In the genomic region with DNA sequence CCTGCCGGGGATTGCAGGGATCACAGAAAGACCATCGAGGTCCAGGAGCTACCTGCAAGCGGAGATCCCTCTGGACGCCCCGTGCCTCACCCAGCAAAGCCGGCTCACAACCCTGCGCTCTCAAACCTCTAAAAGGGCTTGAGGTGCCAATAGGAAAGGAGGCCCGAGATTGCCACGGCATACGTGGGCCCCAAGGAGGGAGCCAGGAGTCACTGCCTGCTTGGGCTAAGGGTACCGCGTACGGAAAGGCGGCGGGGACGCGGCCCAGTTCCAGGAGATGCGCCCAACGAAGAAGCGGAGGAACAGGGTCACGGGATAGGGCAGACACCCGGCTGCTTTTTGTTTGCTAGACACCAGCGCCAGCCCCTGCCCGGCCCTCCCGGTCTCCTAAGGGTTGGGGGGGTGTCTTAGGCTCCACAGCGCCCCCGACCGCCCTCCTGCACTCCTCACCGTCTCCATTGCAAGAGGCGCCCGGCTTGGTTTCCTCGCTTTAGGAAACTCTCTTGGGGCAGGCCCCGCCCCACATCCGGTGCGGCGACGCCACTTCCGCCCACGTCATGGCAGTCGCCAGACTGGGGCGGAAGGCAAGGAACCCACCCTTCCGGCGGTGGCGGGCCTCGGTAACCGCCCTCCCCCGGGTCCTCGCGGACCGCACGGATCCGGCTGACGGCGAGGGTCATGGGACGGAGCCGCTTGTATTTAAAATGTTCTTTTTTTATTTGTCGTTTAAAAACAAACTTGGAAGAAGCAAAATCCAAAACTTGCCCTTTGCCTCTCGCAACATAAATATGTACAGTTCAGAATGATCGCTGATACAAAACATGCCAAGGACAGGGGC, we compare ENCODE assay signal across 1 cellular context.
TF ChIP-seq lines count a peak whose summit lies in the region.

Gene PRKAG1, minus strand, starts transcription at position 495 of the 838 bp plus-strand sequence. Its CDS starts 36 bp downstream, at position 459.

TF ChIP-seq in HepG2, 621 proteins besides CTCF, POLR2A, EP300 and RAD21 (continued from another document and continues in another):
- no peak for TF ChIP-seq TCF12 (IDR thresholded peaks at IDR 0.05)
- no peak for TF ChIP-seq TCF12 (CRISPR knock-in tag; IDR thresholded peaks at IDR 0.05)
- TF ChIP-seq ZNF7 (CRISPR knock-in tag; IDR thresholded peaks at IDR 0.05): no peak
- no peak for TF ChIP-seq PAWR (CRISPR knock-in tag; IDR thresholded peaks at IDR 0.05; ENCODE audit: borderline replicate concordance)
- TF ChIP-seq TBX3 (IDR thresholded peaks at IDR 0.05; ENCODE audit: borderline replicate concordance): no peak
- TF ChIP-seq ZNF572 (CRISPR knock-in tag; IDR thresholded peaks at IDR 0.05): peak; percentile 17; the same call in 1 of the 2 replicates
- TF ChIP-seq ZFP90 (CRISPR knock-in tag; IDR thresholded peaks at IDR 0.05; ENCODE audit: borderline replicate concordance): no peak; the same call in 1 of the 2 replicates
- no peak for TF ChIP-seq ZNF615 (CRISPR knock-in tag; IDR thresholded peaks at IDR 0.05; ENCODE audit: borderline replicate concordance)
- no peak; the same call in 1 of the 2 replicates for TF ChIP-seq HIC2 (CRISPR knock-in tag; IDR thresholded peaks at IDR 0.05; ENCODE audit: low read depth)
- TF ChIP-seq, protein P1, sequence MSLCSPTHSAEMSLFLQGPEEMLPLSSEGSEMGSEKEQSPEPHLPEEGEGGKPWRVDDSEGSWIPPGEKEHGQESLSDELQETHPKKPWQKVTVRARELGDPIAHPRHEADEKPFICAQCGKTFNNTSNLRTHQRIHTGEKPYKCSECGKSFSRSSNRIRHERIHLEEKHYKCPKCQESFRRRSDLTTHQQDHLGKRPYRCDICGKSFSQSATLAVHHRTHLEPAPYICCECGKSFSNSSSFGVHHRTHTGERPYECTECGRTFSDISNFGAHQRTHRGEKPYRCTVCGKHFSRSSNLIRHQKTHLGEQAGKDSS (CRISPR knock-in tag; IDR thresholded peaks at IDR 0.05; ENCODE audit: borderline replicate concordance, low read depth): peak; percentile 27; the same call in 1 of the 2 replicates
- no peak for TF ChIP-seq GMEB2 (CRISPR knock-in tag; IDR thresholded peaks at IDR 0.05; ENCODE audit: low read depth)
- TF ChIP-seq ZNF552 (CRISPR knock-in tag; IDR thresholded peaks at IDR 0.05; ENCODE audit: borderline replicate concordance): no peak
- no peak for TF ChIP-seq PHB2 (IDR thresholded peaks at IDR 0.05; ENCODE audit: partially characterized antibody)
- no peak; the same call in 1 of the 2 replicates for TF ChIP-seq ZNF567 (CRISPR knock-in tag; IDR thresholded peaks at IDR 0.05; ENCODE audit: borderline replicate concordance)
- no peak for TF ChIP-seq NFIC (IDR thresholded peaks at IDR 0.05; ENCODE audit: low read length)
- TF ChIP-seq, protein P2, sequence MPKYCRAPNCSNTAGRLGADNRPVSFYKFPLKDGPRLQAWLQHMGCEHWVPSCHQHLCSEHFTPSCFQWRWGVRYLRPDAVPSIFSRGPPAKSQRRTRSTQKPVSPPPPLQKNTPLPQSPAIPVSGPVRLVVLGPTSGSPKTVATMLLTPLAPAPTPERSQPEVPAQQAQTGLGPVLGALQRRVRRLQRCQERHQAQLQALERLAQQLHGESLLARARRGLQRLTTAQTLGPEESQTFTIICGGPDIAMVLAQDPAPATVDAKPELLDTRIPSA (CRISPR knock-in tag; IDR thresholded peaks at IDR 0.05; ENCODE audit: borderline replicate concordance): 0 out of 2 replicates have a peak, but pooled peaks have one; percentile 30
- TF ChIP-seq BRF2 (CRISPR knock-in tag; IDR thresholded peaks at IDR 0.05): no peak
- no peak; the same call in 1 of the 2 replicates for TF ChIP-seq ZNF124 (CRISPR knock-in tag; IDR thresholded peaks at IDR 0.05)
- TF ChIP-seq TOE1 (CRISPR knock-in tag; IDR thresholded peaks at IDR 0.05): peak; percentile 16; the same call in 1 of the 2 replicates
- TF ChIP-seq PHF8 (CRISPR knock-in tag; IDR thresholded peaks at IDR 0.05): peak; percentile 82
- no peak for TF ChIP-seq HBP1 (CRISPR knock-in tag; IDR thresholded peaks at IDR 0.05; ENCODE audit: low read depth)
- TF ChIP-seq CHCHD3 (CRISPR knock-in tag; IDR thresholded peaks at IDR 0.05): no peak
- TF ChIP-seq ZNF33B (CRISPR knock-in tag; IDR thresholded peaks at IDR 0.05): no peak
- no peak for TF ChIP-seq ZBTB20 (CRISPR knock-in tag; IDR thresholded peaks at IDR 0.05; ENCODE audit: borderline replicate concordance, low read depth)
- TF ChIP-seq KLF6 (CRISPR knock-in tag; IDR thresholded peaks at IDR 0.05): no peak; the same call in 1 of the 2 replicates
- no peak for TF ChIP-seq RFXAP (CRISPR knock-in tag; IDR thresholded peaks at IDR 0.05; ENCODE audit: borderline replicate concordance)
- no peak for TF ChIP-seq NCOA5 (CRISPR knock-in tag; IDR thresholded peaks at IDR 0.05)
- no peak; the same call in 1 of the 2 replicates for TF ChIP-seq POGZ (CRISPR knock-in tag; IDR thresholded peaks at IDR 0.05)
- TF ChIP-seq IRX3 (CRISPR knock-in tag; IDR thresholded peaks at IDR 0.05; ENCODE audit: borderline replicate concordance, low read depth): no peak
- TF ChIP-seq RFXANK (CRISPR knock-in tag; IDR thresholded peaks at IDR 0.05): 0 out of 2 replicates have a peak, but pooled peaks have one; percentile 65
- TF ChIP-seq NR2F6 (IDR thresholded peaks at IDR 0.05): no peak
- TF ChIP-seq NR2F6 (CRISPR knock-in tag; IDR thresholded peaks at IDR 0.05): peak; percentile 36; the same call in 1 of the 2 replicates
- peak; percentile 75 for TF ChIP-seq ZHX2 (IDR thresholded peaks at IDR 0.05; ENCODE audit: low read depth)
- TF ChIP-seq ZHX2 (CRISPR knock-in tag; IDR thresholded peaks at IDR 0.05; ENCODE audit: borderline replicate concordance): no peak
- TF ChIP-seq ZNF282 (IDR thresholded peaks at IDR 0.05; ENCODE audit: partially characterized antibody): no peak
- TF ChIP-seq RXRA (CRISPR knock-in tag; IDR thresholded peaks at IDR 0.05): no peak; the same call in 1 of the 2 replicates
- TF ChIP-seq ZKSCAN8 (CRISPR knock-in tag; IDR thresholded peaks at IDR 0.05; ENCODE audit: borderline replicate concordance): peak; percentile 45; the same call in 1 of the 2 replicates
- TF ChIP-seq ATRX (CRISPR knock-in tag; IDR thresholded peaks at IDR 0.05; ENCODE audit: borderline replicate concordance): no peak
- TF ChIP-seq RARG (CRISPR knock-in tag; IDR thresholded peaks at IDR 0.05; ENCODE audit: low read depth): no peak
- no peak for TF ChIP-seq ZNF569 (CRISPR knock-in tag; IDR thresholded peaks at IDR 0.05; ENCODE audit: borderline replicate concordance)
- 0 out of 2 replicates have a peak, but pooled peaks have one; percentile 33 for TF ChIP-seq MEIS2 (CRISPR knock-in tag; IDR thresholded peaks at IDR 0.05)
- TF ChIP-seq ZNF724P (CRISPR knock-in tag; IDR thresholded peaks at IDR 0.05; ENCODE audit: borderline replicate concordance): no peak
- peak; percentile 46; the same call in 1 of the 2 replicates for TF ChIP-seq ZFP36L1 (CRISPR knock-in tag; IDR thresholded peaks at IDR 0.05)
- no peak for TF ChIP-seq NBN (conservative IDR thresholded peaks at IDR 0.05)
- no peak for TF ChIP-seq LCORL (IDR thresholded peaks at IDR 0.05)
- peak; percentile 81; the same call in 1 of the 2 replicates for TF ChIP-seq LCORL (CRISPR knock-in tag; IDR thresholded peaks at IDR 0.05)
- TF ChIP-seq RFX5 (IDR thresholded peaks at IDR 0.05; ENCODE audit: low read depth, low read length): 0 out of 2 replicates have a peak, but pooled peaks have one; percentile 17
- TF ChIP-seq, protein P3, sequence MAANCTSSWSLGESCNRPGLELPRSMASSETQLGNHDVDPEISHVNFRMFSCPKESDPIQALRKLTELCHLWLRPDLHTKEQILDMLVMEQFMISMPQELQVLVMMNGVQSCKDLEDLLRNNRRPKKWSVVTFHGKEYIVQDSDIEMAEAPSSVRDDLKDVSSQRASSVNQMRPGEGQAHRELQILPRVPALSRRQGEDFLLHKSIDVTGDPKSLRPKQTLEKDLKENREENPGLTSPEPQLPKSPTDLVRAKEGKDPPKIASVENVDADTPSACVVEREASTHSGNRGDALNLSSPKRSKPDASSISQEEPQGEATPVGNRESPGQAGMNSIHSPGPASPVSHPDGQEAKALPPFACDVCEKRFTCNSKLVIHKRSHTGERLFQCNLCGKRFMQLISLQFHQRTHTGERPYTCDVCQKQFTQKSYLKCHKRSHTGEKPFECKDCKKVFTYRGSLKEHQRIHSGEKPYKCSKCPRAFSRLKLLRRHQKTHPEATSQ (CRISPR knock-in tag; IDR thresholded peaks at IDR 0.05; ENCODE audit: borderline replicate concordance): no peak
